Comparison of ENCODE assay signal across 1 cellular context in the genomic region with DNA sequence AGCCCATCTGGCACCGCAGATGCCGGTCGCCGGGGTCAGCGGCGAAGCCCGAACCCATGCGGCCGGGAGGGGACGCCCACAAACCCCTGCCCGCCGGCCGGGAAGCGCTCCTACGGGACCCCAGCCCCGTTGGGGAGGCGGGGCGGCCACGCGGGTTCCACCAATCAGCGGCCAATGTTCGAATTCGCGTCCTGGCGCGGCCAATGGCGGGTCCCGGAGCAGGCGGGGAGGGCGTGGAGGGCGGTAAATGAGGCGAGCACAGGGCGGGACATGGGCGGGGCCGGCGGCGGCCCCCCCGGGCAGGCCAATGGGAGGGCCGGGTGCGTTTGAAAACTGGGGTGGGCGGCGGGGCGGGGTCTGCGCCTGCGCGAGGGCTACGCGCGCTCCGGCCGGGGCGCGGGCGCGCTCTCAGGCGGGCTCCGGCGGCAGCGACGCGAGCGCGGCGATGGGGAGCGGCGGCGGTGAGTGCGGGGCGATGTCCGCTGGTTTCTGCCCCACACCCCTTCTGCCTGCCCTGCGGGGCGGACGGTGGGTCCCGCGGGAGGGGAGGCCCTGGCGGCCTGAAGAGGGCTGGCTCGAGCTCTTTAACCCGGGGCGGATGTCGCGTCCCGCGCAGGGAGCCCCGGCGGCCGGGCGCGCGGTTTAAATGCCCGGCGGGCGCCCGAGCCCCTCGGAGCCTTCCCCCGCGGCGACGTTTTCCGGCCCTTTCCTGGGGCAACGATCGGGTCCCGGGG.
TF ChIP-seq lines count a peak whose summit lies in the region.

Gene CCNF (plus strand): TSS at position 411 of the 734 bp plus-strand sequence. CDS start 35 bp downstream, at position 446.

TF ChIP-seq in HepG2, 621 proteins besides CTCF, POLR2A, EP300 and RAD21 (continued from another document and continues in another):
- peak; percentile 32; the same call in 1 of the 2 replicates for TF ChIP-seq ZNF609 (CRISPR knock-in tag; IDR thresholded peaks at IDR 0.05; ENCODE audit: borderline replicate concordance)
- no peak for TF ChIP-seq MAFK (conservative IDR thresholded peaks at IDR 0.05 in 1 of 2, IDR thresholded peaks at IDR 0.05 in 1 of 2; ENCODE audit: low read length in 2 of 2)
- TF ChIP-seq, protein P1, sequence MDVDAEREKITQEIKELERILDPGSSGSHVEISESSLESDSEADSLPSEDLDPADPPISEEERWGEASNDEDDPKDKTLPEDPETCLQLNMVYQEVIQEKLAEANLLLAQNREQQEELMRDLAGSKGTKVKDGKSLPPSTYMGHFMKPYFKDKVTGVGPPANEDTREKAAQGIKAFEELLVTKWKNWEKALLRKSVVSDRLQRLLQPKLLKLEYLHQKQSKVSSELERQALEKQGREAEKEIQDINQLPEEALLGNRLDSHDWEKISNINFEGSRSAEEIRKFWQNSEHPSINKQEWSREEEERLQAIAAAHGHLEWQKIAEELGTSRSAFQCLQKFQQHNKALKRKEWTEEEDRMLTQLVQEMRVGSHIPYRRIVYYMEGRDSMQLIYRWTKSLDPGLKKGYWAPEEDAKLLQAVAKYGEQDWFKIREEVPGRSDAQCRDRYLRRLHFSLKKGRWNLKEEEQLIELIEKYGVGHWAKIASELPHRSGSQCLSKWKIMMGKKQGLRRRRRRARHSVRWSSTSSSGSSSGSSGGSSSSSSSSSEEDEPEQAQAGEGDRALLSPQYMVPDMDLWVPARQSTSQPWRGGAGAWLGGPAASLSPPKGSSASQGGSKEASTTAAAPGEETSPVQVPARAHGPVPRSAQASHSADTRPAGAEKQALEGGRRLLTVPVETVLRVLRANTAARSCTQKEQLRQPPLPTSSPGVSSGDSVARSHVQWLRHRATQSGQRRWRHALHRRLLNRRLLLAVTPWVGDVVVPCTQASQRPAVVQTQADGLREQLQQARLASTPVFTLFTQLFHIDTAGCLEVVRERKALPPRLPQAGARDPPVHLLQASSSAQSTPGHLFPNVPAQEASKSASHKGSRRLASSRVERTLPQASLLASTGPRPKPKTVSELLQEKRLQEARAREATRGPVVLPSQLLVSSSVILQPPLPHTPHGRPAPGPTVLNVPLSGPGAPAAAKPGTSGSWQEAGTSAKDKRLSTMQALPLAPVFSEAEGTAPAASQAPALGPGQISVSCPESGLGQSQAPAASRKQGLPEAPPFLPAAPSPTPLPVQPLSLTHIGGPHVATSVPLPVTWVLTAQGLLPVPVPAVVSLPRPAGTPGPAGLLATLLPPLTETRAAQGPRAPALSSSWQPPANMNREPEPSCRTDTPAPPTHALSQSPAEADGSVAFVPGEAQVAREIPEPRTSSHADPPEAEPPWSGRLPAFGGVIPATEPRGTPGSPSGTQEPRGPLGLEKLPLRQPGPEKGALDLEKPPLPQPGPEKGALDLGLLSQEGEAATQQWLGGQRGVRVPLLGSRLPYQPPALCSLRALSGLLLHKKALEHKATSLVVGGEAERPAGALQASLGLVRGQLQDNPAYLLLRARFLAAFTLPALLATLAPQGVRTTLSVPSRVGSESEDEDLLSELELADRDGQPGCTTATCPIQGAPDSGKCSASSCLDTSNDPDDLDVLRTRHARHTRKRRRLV (CRISPR knock-in tag; IDR thresholded peaks at IDR 0.05) = no peak
- peak; percentile 64 for TF ChIP-seq ASH2L (IDR thresholded peaks at IDR 0.05; ENCODE audit: insufficient read length, low read depth, low read length)
- no peak for TF ChIP-seq TRIM24 (CRISPR knock-in tag; IDR thresholded peaks at IDR 0.05)
- TF ChIP-seq ZNF670 (CRISPR knock-in tag; IDR thresholded peaks at IDR 0.05; ENCODE audit: borderline replicate concordance) = peak; percentile 31; the same call in 1 of the 2 replicates
- TF ChIP-seq ZFX (CRISPR knock-in tag; IDR thresholded peaks at IDR 0.05; ENCODE audit: low read depth) = peak; percentile 70; the same call in 1 of the 2 replicates
- peak; percentile 89 for TF ChIP-seq SP2 (CRISPR knock-in tag; IDR thresholded peaks at IDR 0.05)
- peak; percentile 70 for TF ChIP-seq ZNF431 (CRISPR knock-in tag; IDR thresholded peaks at IDR 0.05; ENCODE audit: borderline replicate concordance, low read depth)
- TF ChIP-seq, protein P2, sequence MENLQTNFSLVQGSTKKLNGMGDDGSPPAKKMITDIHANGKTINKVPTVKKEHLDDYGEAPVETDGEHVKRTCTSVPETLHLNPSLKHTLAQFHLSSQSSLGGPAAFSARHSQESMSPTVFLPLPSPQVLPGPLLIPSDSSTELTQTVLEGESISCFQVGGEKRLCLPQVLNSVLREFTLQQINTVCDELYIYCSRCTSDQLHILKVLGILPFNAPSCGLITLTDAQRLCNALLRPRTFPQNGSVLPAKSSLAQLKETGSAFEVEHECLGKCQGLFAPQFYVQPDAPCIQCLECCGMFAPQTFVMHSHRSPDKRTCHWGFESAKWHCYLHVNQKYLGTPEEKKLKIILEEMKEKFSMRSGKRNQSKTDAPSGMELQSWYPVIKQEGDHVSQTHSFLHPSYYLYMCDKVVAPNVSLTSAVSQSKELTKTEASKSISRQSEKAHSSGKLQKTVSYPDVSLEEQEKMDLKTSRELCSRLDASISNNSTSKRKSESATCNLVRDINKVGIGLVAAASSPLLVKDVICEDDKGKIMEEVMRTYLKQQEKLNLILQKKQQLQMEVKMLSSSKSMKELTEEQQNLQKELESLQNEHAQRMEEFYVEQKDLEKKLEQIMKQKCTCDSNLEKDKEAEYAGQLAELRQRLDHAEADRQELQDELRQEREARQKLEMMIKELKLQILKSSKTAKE (CRISPR knock-in tag; IDR thresholded peaks at IDR 0.05; ENCODE audit: borderline replicate concordance) = no peak
- TF ChIP-seq, protein P3, sequence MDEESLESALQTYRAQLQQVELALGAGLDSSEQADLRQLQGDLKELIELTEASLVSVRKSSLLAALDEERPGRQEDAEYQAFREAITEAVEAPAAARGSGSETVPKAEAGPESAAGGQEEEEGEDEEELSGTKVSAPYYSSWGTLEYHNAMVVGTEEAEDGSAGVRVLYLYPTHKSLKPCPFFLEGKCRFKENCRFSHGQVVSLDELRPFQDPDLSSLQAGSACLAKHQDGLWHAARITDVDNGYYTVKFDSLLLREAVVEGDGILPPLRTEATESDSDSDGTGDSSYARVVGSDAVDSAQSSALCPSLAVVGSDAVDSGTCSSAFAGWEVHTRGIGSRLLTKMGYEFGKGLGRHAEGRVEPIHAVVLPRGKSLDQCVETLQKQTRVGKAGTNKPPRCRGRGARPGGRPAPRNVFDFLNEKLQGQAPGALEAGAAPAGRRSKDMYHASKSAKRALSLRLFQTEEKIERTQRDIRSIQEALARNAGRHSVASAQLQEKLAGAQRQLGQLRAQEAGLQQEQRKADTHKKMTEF (CRISPR knock-in tag; IDR thresholded peaks at IDR 0.05) = peak; percentile 64; the same call in 1 of the 2 replicates
- 0 out of 2 replicates have a peak, but pooled peaks have one; percentile 4 for TF ChIP-seq ZNF691 (CRISPR knock-in tag; IDR thresholded peaks at IDR 0.05; ENCODE audit: borderline replicate concordance, low read depth)
- TF ChIP-seq, protein P4, sequence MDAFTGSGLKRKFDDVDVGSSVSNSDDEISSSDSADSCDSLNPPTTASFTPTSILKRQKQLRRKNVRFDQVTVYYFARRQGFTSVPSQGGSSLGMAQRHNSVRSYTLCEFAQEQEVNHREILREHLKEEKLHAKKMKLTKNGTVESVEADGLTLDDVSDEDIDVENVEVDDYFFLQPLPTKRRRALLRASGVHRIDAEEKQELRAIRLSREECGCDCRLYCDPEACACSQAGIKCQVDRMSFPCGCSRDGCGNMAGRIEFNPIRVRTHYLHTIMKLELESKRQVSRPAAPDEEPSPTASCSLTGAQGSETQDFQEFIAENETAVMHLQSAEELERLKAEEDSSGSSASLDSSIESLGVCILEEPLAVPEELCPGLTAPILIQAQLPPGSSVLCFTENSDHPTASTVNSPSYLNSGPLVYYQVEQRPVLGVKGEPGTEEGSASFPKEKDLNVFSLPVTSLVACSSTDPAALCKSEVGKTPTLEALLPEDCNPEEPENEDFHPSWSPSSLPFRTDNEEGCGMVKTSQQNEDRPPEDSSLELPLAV (CRISPR knock-in tag; conservative IDR thresholded peaks at IDR 0.05; ENCODE audit: low read depth) = 0 out of 2 replicates have a peak, but pooled peaks have one; percentile 70
- TF ChIP-seq NFYC (CRISPR knock-in tag; IDR thresholded peaks at IDR 0.05) = peak; percentile 90
- no peak for TF ChIP-seq TCF12 (IDR thresholded peaks at IDR 0.05)
- TF ChIP-seq TCF12 (CRISPR knock-in tag; IDR thresholded peaks at IDR 0.05) = 0 out of 2 replicates have a peak, but pooled peaks have one; percentile 53
- TF ChIP-seq ZNF614 (CRISPR knock-in tag; IDR thresholded peaks at IDR 0.05; ENCODE audit: borderline replicate concordance) = no peak
- TF ChIP-seq SOX13 (IDR thresholded peaks at IDR 0.05) = no peak
- 0 out of 4 replicates have a peak, but pooled peaks of 1 of the 2 experiments have one; percentile 6 for TF ChIP-seq SOX13 (CRISPR knock-in tag; conservative IDR thresholded peaks at IDR 0.05 in 1 of 2, IDR thresholded peaks at IDR 0.05 in 1 of 2)
- TF ChIP-seq, protein P5, sequence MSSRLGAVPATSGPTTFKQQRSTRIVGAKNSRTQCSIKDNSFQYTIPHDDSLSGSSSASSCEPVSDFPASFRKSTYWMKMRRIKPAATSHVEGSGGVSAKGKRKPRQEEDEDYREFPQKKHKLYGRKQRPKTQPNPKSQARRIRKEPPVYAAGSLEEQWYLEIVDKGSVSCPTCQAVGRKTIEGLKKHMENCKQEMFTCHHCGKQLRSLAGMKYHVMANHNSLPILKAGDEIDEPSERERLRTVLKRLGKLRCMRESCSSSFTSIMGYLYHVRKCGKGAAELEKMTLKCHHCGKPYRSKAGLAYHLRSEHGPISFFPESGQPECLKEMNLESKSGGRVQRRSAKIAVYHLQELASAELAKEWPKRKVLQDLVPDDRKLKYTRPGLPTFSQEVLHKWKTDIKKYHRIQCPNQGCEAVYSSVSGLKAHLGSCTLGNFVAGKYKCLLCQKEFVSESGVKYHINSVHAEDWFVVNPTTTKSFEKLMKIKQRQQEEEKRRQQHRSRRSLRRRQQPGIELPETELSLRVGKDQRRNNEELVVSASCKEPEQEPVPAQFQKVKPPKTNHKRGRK (CRISPR knock-in tag; IDR thresholded peaks at IDR 0.05) = no peak
- peak; percentile 65; the same call in 1 of the 2 replicates for TF ChIP-seq NR2C2 (CRISPR knock-in tag; IDR thresholded peaks at IDR 0.05; ENCODE audit: borderline replicate concordance)
- TF ChIP-seq, protein P6, sequence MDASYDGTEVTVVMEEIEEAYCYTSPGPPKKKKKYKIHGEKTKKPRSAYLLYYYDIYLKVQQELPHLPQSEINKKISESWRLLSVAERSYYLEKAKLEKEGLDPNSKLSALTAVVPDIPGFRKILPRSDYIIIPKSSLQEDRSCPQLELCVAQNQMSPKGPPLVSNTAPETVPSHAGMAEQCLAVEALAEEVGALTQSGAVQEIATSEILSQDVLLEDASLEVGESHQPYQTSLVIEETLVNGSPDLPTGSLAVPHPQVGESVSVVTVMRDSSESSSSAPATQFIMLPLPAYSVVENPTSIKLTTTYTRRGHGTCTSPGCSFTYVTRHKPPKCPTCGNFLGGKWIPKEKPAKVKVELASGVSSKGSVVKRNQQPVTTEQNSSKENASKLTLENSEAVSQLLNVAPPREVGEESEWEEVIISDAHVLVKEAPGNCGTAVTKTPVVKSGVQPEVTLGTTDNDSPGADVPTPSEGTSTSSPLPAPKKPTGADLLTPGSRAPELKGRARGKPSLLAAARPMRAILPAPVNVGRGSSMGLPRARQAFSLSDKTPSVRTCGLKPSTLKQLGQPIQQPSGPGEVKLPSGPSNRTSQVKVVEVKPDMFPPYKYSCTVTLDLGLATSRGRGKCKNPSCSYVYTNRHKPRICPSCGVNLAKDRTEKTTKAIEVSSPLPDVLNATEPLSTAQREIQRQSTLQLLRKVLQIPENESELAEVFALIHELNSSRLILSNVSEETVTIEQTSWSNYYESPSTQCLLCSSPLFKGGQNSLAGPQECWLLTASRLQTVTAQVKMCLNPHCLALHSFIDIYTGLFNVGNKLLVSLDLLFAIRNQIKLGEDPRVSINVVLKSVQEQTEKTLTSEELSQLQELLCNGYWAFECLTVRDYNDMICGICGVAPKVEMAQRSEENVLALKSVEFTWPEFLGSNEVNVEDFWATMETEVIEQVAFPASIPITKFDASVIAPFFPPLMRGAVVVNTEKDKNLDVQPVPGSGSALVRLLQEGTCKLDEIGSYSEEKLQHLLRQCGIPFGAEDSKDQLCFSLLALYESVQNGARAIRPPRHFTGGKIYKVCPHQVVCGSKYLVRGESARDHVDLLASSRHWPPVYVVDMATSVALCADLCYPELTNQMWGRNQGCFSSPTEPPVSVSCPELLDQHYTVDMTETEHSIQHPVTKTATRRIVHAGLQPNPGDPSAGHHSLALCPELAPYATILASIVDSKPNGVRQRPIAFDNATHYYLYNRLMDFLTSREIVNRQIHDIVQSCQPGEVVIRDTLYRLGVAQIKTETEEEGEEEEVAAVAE (CRISPR knock-in tag; IDR thresholded peaks at IDR 0.05; ENCODE audit: borderline replicate concordance) = no peak
